24 cellular contexts compared by ENCODE assay signal in the genomic region with DNA sequence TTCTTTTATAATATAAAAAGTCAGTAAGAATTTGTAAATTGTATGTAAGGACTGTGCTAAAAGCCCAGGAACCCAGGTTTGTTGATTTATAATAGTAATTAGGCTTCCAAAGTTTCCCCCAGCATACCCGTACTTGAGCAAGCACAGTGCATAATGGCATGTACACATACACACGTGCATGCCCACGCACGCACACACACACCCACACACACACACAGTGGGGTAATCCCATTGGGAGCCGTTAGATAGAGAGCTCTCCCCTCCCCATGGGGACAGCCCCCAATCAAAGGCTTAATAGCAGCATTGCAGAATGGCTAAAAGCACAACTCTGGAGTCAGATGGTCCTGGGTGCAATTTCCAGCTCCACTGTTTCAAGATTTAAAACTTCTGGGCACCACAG.
DNase-seq lines count a peak whose midpoint lies in the region; ATAC-seq lines count a peak whose summit lies in the region.
"Had no signal": no experiment of that assay in that cellular context is flagged by ENCODE, and none has a peak within 500 bp of the region (broad histone marks: within the 10 kb centered on the region; RNA-seq: fewer than 3 reads in every experiment).

No MANE protein-coding gene starts in this region.

- intact Hi-C loops in activated CD4-positive, alpha-beta T cell treated with anti-CD3 and anti-CD28 coated beads, Interleukin-2, amount 10 ng/mL, durations not matched to agents 24 days and 14 days (cut with micrococcal nuclease) = no loop called here

- CTCF ChIA-PET in activated CD4-positive, alpha-beta T cell treated with anti-CD3 and anti-CD28 coated beads, Interleukin-2, amount 10 ng/mL, durations not matched to agents 7 days and 5 days (lab: Charles Lee) = no interaction called here
- CTCF ChIA-PET in activated CD8-positive, alpha-beta memory T cell treated with anti-CD3 and anti-CD28 coated beads, Interleukin-2, amount 10 ng/mL, durations not matched to agents 7 days and 5 days (lab: Charles Lee) = no interaction called here

- H3K9me3 ChIP-seq in BLaER1 treated with 17β-estradiol and CSF1 and Interleukin-3, amounts not matched to agents 10 nM and 100 nM (replicated peaks in 1 of 11) = peaks cover 0 to 7% (median 0%) of the 10 kb centered on the region in 11 experiments; a peak in 4 of 22 replicates
- H3K9me3 ChIP-seq: BE2C had no signal

- no peak overlapping the region for H3K9ac ChIP-seq in BLaER1 treated with 17β-estradiol and CSF1 and Interleukin-3, amounts not matched to agents 10 nM and 100 nM

- no peaks in the 10 kb centered on the region for H3K27me3 ChIP-seq in BLaER1 treated with 17β-estradiol and CSF1 and Interleukin-3, amounts not matched to agents 10 nM and 100 nM
- H3K27me3 ChIP-seq: BE2C had no signal

- H3K4me2 ChIP-seq in BLaER1 treated with 17β-estradiol and CSF1 and Interleukin-3, amounts not matched to agents 10 nM and 100 nM = peak overlapping the region in 7 of 11 experiments; percentile 1 to 61 (median 32); a peak in 9 of 22 replicates

- no peak for ATAC-seq in activated CD8-positive, alpha-beta memory T cell treated with anti-CD3 and anti-CD28 coated beads, Interleukin-2, amount 10 ng/mL, durations not matched to agents 7 days and 5 days
- ATAC-seq: GM12878 had no signal

- H3K4me3 Mint-ChIP-seq in activated CD4-positive, alpha-beta T cell treated with anti-CD3 and anti-CD28 coated beads, Interleukin-2, amount 10 ng/mL, durations not matched to agents 24 days and 14 days = no peak overlapping the region
- no peak overlapping the region for H3K4me3 Mint-ChIP-seq in activated CD4-positive, alpha-beta T cell treated with anti-CD3 and anti-CD28 coated beads, Interleukin-2, amount 10 ng/mL, durations not matched to agents 7 days and 5 days
- no peak overlapping the region for H3K4me3 Mint-ChIP-seq in activated CD8-positive, alpha-beta memory T cell treated with anti-CD3 and anti-CD28 coated beads, Interleukin-2, amount 10 ng/mL, durations not matched to agents 7 days and 5 days
- H3K4me3 Mint-ChIP-seq: CD14-positive monocyte; CD4-positive, alpha-beta memory T cell; CD4-positive, CD25-positive, alpha-beta regulatory T cell; CD8-positive, alpha-beta memory T cell had no signal

- H3K36me3 ChIP-seq in BLaER1 treated with 17β-estradiol and CSF1 and Interleukin-3, amounts not matched to agents 10 nM and 100 nM = no peaks in the 10 kb centered on the region
- H3K36me3 ChIP-seq: BE2C had no signal

- H3K27me3 Mint-ChIP-seq in activated CD4-positive, alpha-beta T cell treated with anti-CD3 and anti-CD28 coated beads, Interleukin-2, amount 10 ng/mL, durations not matched to agents 24 days and 14 days = no peaks in the 10 kb centered on the region
- no peaks in the 10 kb centered on the region for H3K27me3 Mint-ChIP-seq in activated CD4-positive, alpha-beta T cell treated with anti-CD3 and anti-CD28 coated beads, Interleukin-2, amount 10 ng/mL, durations not matched to agents 7 days and 5 days
- peaks cover 5% of the 10 kb centered on the region for H3K27me3 Mint-ChIP-seq in activated CD8-positive, alpha-beta memory T cell treated with anti-CD3 and anti-CD28 coated beads, Interleukin-2, amount 10 ng/mL, durations not matched to agents 7 days and 5 days
- H3K27me3 Mint-ChIP-seq: CD4-positive, alpha-beta memory T cell had no signal

- H3K36me3 Mint-ChIP-seq in activated CD4-positive, alpha-beta T cell treated with anti-CD3 and anti-CD28 coated beads, Interleukin-2, amount 10 ng/mL, durations not matched to agents 24 days and 14 days (ENCODE audit: low read depth) = no peaks in the 10 kb centered on the region
- H3K36me3 Mint-ChIP-seq in activated CD4-positive, alpha-beta T cell treated with anti-CD3 and anti-CD28 coated beads, Interleukin-2, amount 10 ng/mL, durations not matched to agents 7 days and 5 days (ENCODE audit: low read depth) = no peaks in the 10 kb centered on the region
- no peaks in the 10 kb centered on the region for H3K36me3 Mint-ChIP-seq in activated CD8-positive, alpha-beta memory T cell treated with anti-CD3 and anti-CD28 coated beads, Interleukin-2, amount 10 ng/mL, durations not matched to agents 7 days and 5 days
- H3K36me3 Mint-ChIP-seq: CD14-positive monocyte; CD8-positive, alpha-beta memory T cell had no signal

- H3K4me1 Mint-ChIP-seq in activated CD4-positive, alpha-beta T cell treated with anti-CD3 and anti-CD28 coated beads, Interleukin-2, amount 10 ng/mL, durations not matched to agents 24 days and 14 days = no peaks in the 10 kb centered on the region
- H3K4me1 Mint-ChIP-seq in activated CD4-positive, alpha-beta T cell treated with anti-CD3 and anti-CD28 coated beads, Interleukin-2, amount 10 ng/mL, durations not matched to agents 7 days and 5 days = no peaks in the 10 kb centered on the region
- H3K4me1 Mint-ChIP-seq in activated CD8-positive, alpha-beta memory T cell treated with anti-CD3 and anti-CD28 coated beads, Interleukin-2, amount 10 ng/mL, durations not matched to agents 7 days and 5 days = no peaks in the 10 kb centered on the region
- H3K4me1 Mint-ChIP-seq: CD14-positive monocyte; CD4-positive, alpha-beta memory T cell; CD4-positive, CD25-positive, alpha-beta regulatory T cell; CD8-positive, alpha-beta memory T cell had no signal

- no peaks in the 10 kb centered on the region for H4K20me1 ChIP-seq in BLaER1 treated with 17β-estradiol and CSF1 and Interleukin-3, amounts not matched to agents 10 nM and 100 nM

- no peak overlapping the region for H3K27ac ChIP-seq in BLaER1 treated with 17β-estradiol and CSF1 and Interleukin-3, amounts not matched to agents 10 nM and 100 nM

- no peak overlapping the region for H3K27ac Mint-ChIP-seq in activated CD4-positive, alpha-beta T cell treated with anti-CD3 and anti-CD28 coated beads, Interleukin-2, amount 10 ng/mL, durations not matched to agents 24 days and 14 days
- H3K27ac Mint-ChIP-seq in activated CD4-positive, alpha-beta T cell treated with anti-CD3 and anti-CD28 coated beads, Interleukin-2, amount 10 ng/mL, durations not matched to agents 7 days and 5 days = no peak overlapping the region
- no peak overlapping the region for H3K27ac Mint-ChIP-seq in activated CD8-positive, alpha-beta memory T cell treated with anti-CD3 and anti-CD28 coated beads, Interleukin-2, amount 10 ng/mL, durations not matched to agents 7 days and 5 days
- H3K27ac Mint-ChIP-seq: CD14-positive monocyte; CD4-positive, CD25-positive, alpha-beta regulatory T cell; CD8-positive, alpha-beta memory T cell had no signal

- no peaks in the 10 kb centered on the region for H3K9me3 Mint-ChIP-seq in activated CD4-positive, alpha-beta T cell treated with anti-CD3 and anti-CD28 coated beads, Interleukin-2, amount 10 ng/mL, durations not matched to agents 24 days and 14 days
- H3K9me3 Mint-ChIP-seq in activated CD4-positive, alpha-beta T cell treated with anti-CD3 and anti-CD28 coated beads, Interleukin-2, amount 10 ng/mL, durations not matched to agents 7 days and 5 days = no peaks in the 10 kb centered on the region
- H3K9me3 Mint-ChIP-seq in activated CD8-positive, alpha-beta memory T cell treated with anti-CD3 and anti-CD28 coated beads, Interleukin-2, amount 10 ng/mL, durations not matched to agents 7 days and 5 days (ENCODE audit: low read depth) = no peaks in the 10 kb centered on the region
- H3K9me3 Mint-ChIP-seq: CD4-positive, alpha-beta memory T cell; CD4-positive, CD25-positive, alpha-beta regulatory T cell; CD8-positive, alpha-beta memory T cell had no signal

- POLR2A ChIA-PET in activated CD4-positive, alpha-beta T cell treated with anti-CD3 and anti-CD28 coated beads, Interleukin-2, amount 10 ng/mL, durations not matched to agents 7 days and 5 days (lab: Charles Lee) = no interaction called here

- H3K4me3 ChIP-seq in BLaER1 treated with 17β-estradiol and CSF1 and Interleukin-3, amounts not matched to agents 10 nM and 100 nM = no peak overlapping the region
- H3K4me3 ChIP-seq: GM12878 had no signal

- peak; percentile 34 for DNase-seq in activated CD4-positive, alpha-beta T cell treated with anti-CD3 and anti-CD28 coated beads, Interleukin-2, amount 10 ng/mL, durations not matched to agents 24 days and 14 days
- no peak for DNase-seq in activated CD4-positive, alpha-beta T cell treated with anti-CD3 and anti-CD28 coated beads, Interleukin-2, amount 10 ng/mL, durations not matched to agents 7 days and 5 days
- DNase-seq in NCI-H69 (lab: John Stamatoyannopoulos, UW) = peak; percentile 26
- no peak for DNase-seq in activated CD8-positive, alpha-beta memory T cell treated with anti-CD3 and anti-CD28 coated beads, Interleukin-2, amount 10 ng/mL, durations not matched to agents 7 days and 5 days
- DNase-seq in SKM-1 (lab: John Stamatoyannopoulos, UW; ENCODE audit: unreplicated experiment) = no peak
- DNase-seq in HPDE6-E6E7 (ENCODE audit: extremely low spot score) = no peak
- DNase-seq: 8988T; ACHN; BE2C; C1 segment of cervical spinal cord; CD4-positive, alpha-beta memory T cell; CD4-positive, CD25-positive, alpha-beta regulatory T cell; CD8-positive, alpha-beta memory T cell; COR-L47; DMS 273 treated with DMSO at 0.1 percent for 48 hours; DMS153; DMS53; DMS79; DND-41; EL; GDM1 had no signal

- peaks cover 10 to 39% (median 27%) of the 10 kb centered on the region in 10 experiments for H3K4me1 ChIP-seq in BLaER1 treated with 17β-estradiol and CSF1 and Interleukin-3, amounts not matched to agents 10 nM and 100 nM
- H3K4me1 ChIP-seq: BE2C had no signal

Comparison
In these comparisons a context has a peak if more than half of its experiments do, and no peak if none do; other contexts are left out.
1. DNase-seq: peak in activated CD4-positive, alpha-beta T cell treated with anti-CD3 and anti-CD28 coated beads, Interleukin-2, amount 10 ng/mL, durations not matched to agents 24 days and 14 days (single experiment) and NCI-H69 (single experiment); none in activated CD4-positive, alpha-beta T cell treated with anti-CD3 and anti-CD28 coated beads, Interleukin-2, amount 10 ng/mL, durations not matched to agents 7 days and 5 days (single experiment), activated CD8-positive, alpha-beta memory T cell treated with anti-CD3 and anti-CD28 coated beads, Interleukin-2, amount 10 ng/mL, durations not matched to agents 7 days and 5 days (single experiment), SKM-1 (single experiment) and HPDE6-E6E7 (single experiment).